ENCODE assay signal across 1 cellular context in genomic region chr20:2820896-2821869, GRCh38.
TF ChIP-seq lines count a peak whose summit lies in the region.

No MANE protein-coding gene starts in this region.

TF ChIP-seq in IMR-90, 13 proteins besides CTCF, POLR2A, EP300 and RAD21:
- no peak for TF ChIP-seq CEBPB (IDR thresholded peaks at IDR 0.05; ENCODE audit: low read depth, low read length)
- no peak for TF ChIP-seq USF2 (IDR thresholded peaks at IDR 0.05; ENCODE audit: low read depth, low read length)
- TF ChIP-seq NFE2L2 (IDR thresholded peaks at IDR 0.05; ENCODE audit: low read depth, low read length) = no peak
- TF ChIP-seq RCOR1 (IDR thresholded peaks at IDR 0.05; ENCODE audit: insufficient replicate concordance, low read length) = no peak
- no peak for TF ChIP-seq SMC3 (IDR thresholded peaks at IDR 0.05; ENCODE audit: low read depth, low read length)
- no peak for TF ChIP-seq CHD1 (IDR thresholded peaks at IDR 0.05; ENCODE audit: low read depth, low read length)
- no peak for TF ChIP-seq BHLHE40 (IDR thresholded peaks at IDR 0.05; ENCODE audit: low read depth, low read length)
- no peak for TF ChIP-seq RFX5 (IDR thresholded peaks at IDR 0.05; ENCODE audit: low read depth, low read length)
- TF ChIP-seq ELK1 (IDR thresholded peaks at IDR 0.05; ENCODE audit: borderline replicate concordance, low read depth, low read length) = no peak
- no peak for TF ChIP-seq MAFK (IDR thresholded peaks at IDR 0.05; ENCODE audit: low read depth, low read length)
- no peak for TF ChIP-seq FOS (IDR thresholded peaks at IDR 0.05; ENCODE audit: low read depth, low read length)
- TF ChIP-seq MXI1 (IDR thresholded peaks at IDR 0.05; ENCODE audit: borderline replicate concordance, low read depth, low read length) = no peak
- TF ChIP-seq MAZ (IDR thresholded peaks at IDR 0.05; ENCODE audit: borderline replicate concordance, low read depth, low read length) = no peak
